15 cellular contexts compared by ENCODE assay signal in the genomic region with DNA sequence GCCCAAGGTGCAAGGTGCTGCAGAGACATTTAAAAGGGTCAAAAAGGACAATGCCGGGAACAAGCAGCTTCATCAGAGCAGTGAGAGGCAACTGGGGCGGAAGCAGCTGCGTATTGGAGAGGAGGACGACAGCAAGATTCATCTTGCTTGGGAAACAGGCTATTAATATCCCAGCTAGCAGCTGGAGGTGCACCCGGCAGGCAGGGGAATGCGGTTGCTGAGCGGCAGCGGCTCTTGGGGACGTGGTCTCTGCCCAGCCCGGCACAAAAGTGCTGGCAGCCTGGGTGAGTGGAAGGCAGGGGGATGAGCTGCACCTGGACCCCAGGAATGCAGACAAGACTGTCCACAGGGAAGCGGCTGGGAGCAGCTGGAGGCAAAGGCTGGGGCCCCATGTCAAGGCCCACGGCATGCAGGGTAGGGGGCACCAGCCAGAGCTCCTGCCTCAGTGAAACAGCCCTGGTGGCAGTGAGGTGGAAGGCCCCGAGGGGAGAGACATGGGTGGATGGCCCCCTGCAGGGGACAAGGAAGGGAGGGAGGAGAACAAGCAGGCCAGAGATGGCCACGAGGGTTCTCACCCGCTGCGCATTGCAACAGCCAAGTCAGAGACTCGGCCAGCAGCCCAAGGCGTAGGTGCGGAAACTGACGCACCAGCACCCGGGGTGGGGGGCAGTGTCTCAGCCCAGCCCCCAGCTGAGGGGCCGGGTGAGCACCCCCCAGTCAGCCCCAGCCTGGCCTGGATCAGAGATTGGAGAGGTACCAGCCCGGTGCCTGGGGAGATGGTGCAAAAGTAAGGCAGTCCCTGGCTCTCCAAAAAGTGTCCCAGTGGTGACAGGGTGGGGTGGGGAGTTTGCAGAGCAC. TPM values are rescaled to one million over a fixed set of nuclear protein-coding genes. Genes with fewer than 3 reads are reported as not detected.
A peak's percentile ranks its signal among the peaks of the same experiment; 100 is the strongest.
DNase-seq lines count a peak whose midpoint lies in the region; ATAC-seq and TF ChIP-seq lines count a peak whose summit lies in the region.
"Had no signal": no experiment of that assay in that cellular context is flagged by ENCODE, and none has a peak within 500 bp of the region (broad histone marks: within the 10 kb centered on the region; RNA-seq: fewer than 3 reads in every experiment).

No MANE protein-coding gene starts in this region.

- no peak overlapping the region for H4K8ac ChIP-seq in H9 (replicated peaks; ENCODE audit: insufficient read length, low read depth, low read length)

- no peak overlapping the region for H3K56ac ChIP-seq in H9 (ENCODE audit: insufficient read length, low read depth, low read length)

- H2BK5ac ChIP-seq in H9 (ENCODE audit: insufficient read length, low read length), result no peak overlapping the region

- no peak overlapping the region for H3K4ac ChIP-seq in H9 (ENCODE audit: low read depth, low read length)

- no peaks in the 10 kb centered on the region for H4K20me1 ChIP-seq in H9 (ENCODE audit: control insufficient read depth, insufficient read depth, insufficient read length)

- no peak for TF ChIP-seq CTCF in H9 (conservative IDR thresholded peaks at IDR 0.05)

- H4K91ac ChIP-seq in H9 (ENCODE audit: insufficient read length, low read depth, low read length), result no peak overlapping the region

- peak overlapping the region in 2 of 3 experiments; percentile 4 to 70; a peak in 3 of 7 replicates for H3K27ac Mint-ChIP-seq in H9
- H3K27ac Mint-ChIP-seq: activated CD4-positive, alpha-beta T cell treated with anti-CD3 and anti-CD28 coated beads, Interleukin-2, amount 10 ng/mL, durations not matched to agents 7 days and 5 days had no signal

- H3K18ac ChIP-seq in H9 (ENCODE audit: insufficient read length, low read depth, low read length), result no peak overlapping the region

- H3K36me3 ChIP-seq in MG63, result no peaks in the 10 kb centered on the region

- H3K27ac ChIP-seq in H9 (ENCODE audit: insufficient read length, low read depth, low read length), result no peak overlapping the region
- H3K27ac ChIP-seq: SJSA1, tibial artery had no signal

- H3K79me2 ChIP-seq in H9 (ENCODE audit: insufficient read depth, low read length), result no peaks in the 10 kb centered on the region

- no peaks in the 10 kb centered on the region for H3K27me3 Mint-ChIP-seq in H9 (ENCODE audit: low read depth)
- H3K27me3 Mint-ChIP-seq: activated CD4-positive, alpha-beta T cell treated with anti-CD3 and anti-CD28 coated beads, Interleukin-2, amount 10 ng/mL, durations not matched to agents 7 days and 5 days had no signal

- H3K79me1 ChIP-seq in H9 (ENCODE audit: insufficient read depth, low read depth, low read length, poor library complexity, severe bottlenecking), result no peaks in the 10 kb centered on the region

- H3K14ac ChIP-seq in H9 (ENCODE audit: insufficient read depth, low read length), result no peak overlapping the region; the same call in 1 of the 2 replicates

- no peak overlapping the region for H2BK20ac ChIP-seq in H9 (ENCODE audit: low read depth, low read length, poor library complexity, severe bottlenecking)

- no peaks in the 10 kb centered on the region for H3K27me3 ChIP-seq in H9 (ENCODE audit: insufficient read depth, low read length)
- no peaks in the 10 kb centered on the region for H3K27me3 ChIP-seq in MG63
- H3K27me3 ChIP-seq: SJSA1, tibial artery had no signal

- H3K9ac ChIP-seq in H9 (ENCODE audit: extremely low read depth, insufficient read length, low read length), result no peak overlapping the region

- no peaks in the 10 kb centered on the region for H3K4me1 Mint-ChIP-seq in H9
- H3K4me1 Mint-ChIP-seq: activated CD4-positive, alpha-beta T cell treated with anti-CD3 and anti-CD28 coated beads, Interleukin-2, amount 10 ng/mL, durations not matched to agents 7 days and 5 days had no signal

- H2BK120ac ChIP-seq in H9 (ENCODE audit: low read depth, low read length, poor library complexity, severe bottlenecking), result no peak overlapping the region

- intact Hi-C loops in left ventricle myocardium superior (cut with micrococcal nuclease), result no loop called here

- no peak overlapping the region for H3K4me2 ChIP-seq in H9 (ENCODE audit: insufficient read depth, insufficient read length, low read length)

- no peak overlapping the region for H2AFZ ChIP-seq in H9 (ENCODE audit: low read length)

- no peaks in the 10 kb centered on the region; a peak in 1 of 5 replicates for H3K9me3 Mint-ChIP-seq in H9

- no peaks in the 10 kb centered on the region for H3K23me2 ChIP-seq in H9 (ENCODE audit: insufficient read length, low read depth, low read length, poor library complexity, severe bottlenecking)

- no peak overlapping the region for H3K4me3 Mint-ChIP-seq in H9
- H3K4me3 Mint-ChIP-seq: activated CD4-positive, alpha-beta T cell treated with anti-CD3 and anti-CD28 coated beads, Interleukin-2, amount 10 ng/mL, durations not matched to agents 7 days and 5 days had no signal

- no peak overlapping the region for H3T11ph ChIP-seq in H9 (ENCODE audit: low read length)

- WGBS in H9 (ENCODE audit: extremely low coverage, insufficient read length, low lambda C conversion rate), result no CpG with 5 or more reads among the region's 23 CpGs

- no peaks in the 10 kb centered on the region for H3K4me1 ChIP-seq in H9 (ENCODE audit: insufficient read depth, low read length)
- H3K4me1 ChIP-seq: SJSA1, tibial artery had no signal

- H3K4me3 ChIP-seq in MG63, result no peak overlapping the region
- H3K4me3 ChIP-seq: SJSA1, tibial artery had no signal

- no peak overlapping the region for H2AK5ac ChIP-seq in H9 (ENCODE audit: insufficient read length, low read length)

- H4K5ac ChIP-seq in H9 (ENCODE audit: insufficient read length, low read depth, low read length), result no peak overlapping the region

- ATAC-seq in left ventricle myocardium superior, result peak; percentile 71
- no peak for ATAC-seq in HG02610 (IDR thresholded peaks at IDR 0.05; ENCODE audit: unreplicated experiment)
- ATAC-seq in HG02588 (IDR thresholded peaks at IDR 0.05; ENCODE audit: unreplicated experiment), result no peak
- ATAC-seq: left colon had no signal

- H2BK15ac ChIP-seq in H9 (ENCODE audit: low read depth, low read length), result no peak overlapping the region

- peaks cover 0 to 4% (median 0%) of the 10 kb centered on the region in 3 experiments; a peak in 4 of 7 replicates for H3K36me3 Mint-ChIP-seq in H9 (ENCODE audit: insufficient read depth in 1 of 3, low read depth in 3 of 3)

- H3K23ac ChIP-seq in H9 (ENCODE audit: insufficient read length, low read depth, low read length), result no peak overlapping the region

- H3K9me3 ChIP-seq in H9 (ENCODE audit: control insufficient read depth, low read depth, low read length) (no peaks in the 10 kb centered on the region), MG63 (peaks cover 3% of the 10 kb centered on the region)
- H3K9me3 ChIP-seq: SJSA1 had no signal

- DNase-seq in H9 (no peak), NCI-H2171 treated with DMSO at 0.1 percent for 48 hours (lab: John Stamatoyannopoulos, UW) (peak; percentile 88), left ventricle myocardium superior (peak; percentile 41), putamen (ENCODE audit: low spot score) (peak; percentile 30), MG63 (no peak), DMS153 (lab: John Stamatoyannopoulos, UW) (no peak)
- DNase-seq: activated CD4-positive, alpha-beta T cell treated with anti-CD3 and anti-CD28 coated beads, Interleukin-2, amount 10 ng/mL, durations not matched to agents 7 days and 5 days; cerebellar nuclear complex; HCEC 1CT; left colon; NCI-H510A had no signal

- no peak overlapping the region for H2BK12ac ChIP-seq in H9 (ENCODE audit: insufficient read length, low read depth, low read length)

RNA-seq across cellular contexts. Expression of a gene that starts 34.4 kb away (rescaled TPM):
- total RNA-seq in H9 (2021), result 52.2 and 52.8 TPM in 2 replicates
- total RNA-seq in left ventricle myocardium superior, result 27.3 TPM
- total RNA-seq in MG63 (2014; rRNA removed; shearing (Covaris generic); ENCODE audit: low replicate concordance), result 77.4 and 79.3 TPM in 2 replicates

Comparison
In these comparisons a context has a peak if more than half of its experiments do, and no peak if none do; other contexts are left out.
1. DNase-seq: peak in NCI-H2171 treated with DMSO at 0.1 percent for 48 hours (single experiment), left ventricle myocardium superior (single experiment) and putamen (single experiment); none in H9 (single experiment), MG63 (single experiment) and DMS153 (single experiment).